ENCODE assay signal across 8 cellular contexts in the genomic region with DNA sequence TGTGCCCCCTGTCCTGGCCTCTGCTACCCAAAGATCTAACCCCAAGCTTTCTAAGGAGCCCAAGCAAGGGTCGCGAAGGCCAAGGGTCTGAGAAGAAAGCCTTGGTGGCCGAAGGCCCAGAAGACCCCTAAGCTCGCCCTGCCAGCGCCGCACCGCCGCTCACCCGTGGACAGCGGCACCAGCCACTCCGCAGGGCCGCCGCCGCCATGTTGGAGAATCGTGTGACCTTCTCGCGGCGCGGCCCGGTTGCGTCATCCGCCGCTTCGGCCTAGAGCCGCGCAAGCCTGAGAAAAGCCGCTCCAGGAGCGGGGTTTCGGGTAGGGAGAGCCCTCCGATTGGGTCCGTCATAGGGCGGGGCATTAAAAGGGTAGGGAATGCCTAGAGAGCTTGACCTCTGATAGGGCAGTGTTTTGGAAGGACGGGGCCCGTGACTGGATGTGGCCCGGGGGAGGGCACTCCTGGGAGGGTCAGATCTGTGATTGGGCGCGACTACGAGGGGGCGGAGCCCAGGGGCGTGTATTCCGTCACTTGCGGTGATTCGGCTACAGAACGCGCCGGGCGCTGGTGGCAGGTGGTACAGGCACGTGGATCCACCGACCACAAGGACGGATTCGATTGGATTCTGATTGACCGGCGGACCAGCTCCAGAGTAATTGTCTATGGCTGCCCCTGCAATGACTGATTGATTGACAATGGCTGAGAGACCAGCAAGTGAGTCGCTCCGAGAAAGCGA. TPM values are rescaled to one million over a fixed set of nuclear protein-coding genes. Genes with fewer than 3 reads are reported as not detected.
DNase-seq lines count a peak whose midpoint lies in the region; ATAC-seq and TF ChIP-seq lines count a peak whose summit lies in the region.

A gene with protein sequence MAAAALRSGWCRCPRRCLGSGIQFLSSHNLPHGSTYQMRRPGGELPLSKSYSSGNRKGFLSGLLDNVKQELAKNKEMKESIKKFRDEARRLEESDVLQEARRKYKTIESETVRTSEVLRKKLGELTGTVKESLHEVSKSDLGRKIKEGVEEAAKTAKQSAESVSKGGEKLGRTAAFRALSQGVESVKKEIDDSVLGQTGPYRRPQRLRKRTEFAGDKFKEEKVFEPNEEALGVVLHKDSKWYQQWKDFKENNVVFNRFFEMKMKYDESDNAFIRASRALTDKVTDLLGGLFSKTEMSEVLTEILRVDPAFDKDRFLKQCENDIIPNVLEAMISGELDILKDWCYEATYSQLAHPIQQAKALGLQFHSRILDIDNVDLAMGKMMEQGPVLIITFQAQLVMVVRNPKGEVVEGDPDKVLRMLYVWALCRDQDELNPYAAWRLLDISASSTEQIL (minus strand): TSS at position 223 of the 733 bp plus-strand sequence. CDS start 15 bp downstream, at position 208.

- BruUV-seq in IMR-90 (replicated peaks; lab: Mats Ljungman, UMichigan): no TSS peak

- peak; percentile 91 for TF ChIP-seq POLR2A in IMR-90 (IDR thresholded peaks at IDR 0.05; ENCODE audit: low read depth, low read length)

- peak within 1 kb of the TSS; percentile 77 for H4K91ac ChIP-seq in IMR-90 (ENCODE audit: insufficient read depth, low read depth, low read length)

- H3K4ac ChIP-seq in IMR-90 (ENCODE audit: low read depth, low read length): peak within 1 kb of the TSS; percentile 88

- H4K20me1 ChIP-seq in IMR-90 (ENCODE audit: insufficient read depth, low read length): no peaks in the 10 kb centered on the region

- H2BK120ac ChIP-seq in IMR-90 (ENCODE audit: low read depth, low read length): peak within 1 kb of the TSS; percentile 13; the same call in 1 of the 2 replicates

- no peak within 1 kb of the TSS for H2BK20ac ChIP-seq in IMR-90 (ENCODE audit: low read depth, low read length)

- TF ChIP-seq RAD21 in IMR-90 (IDR thresholded peaks at IDR 0.05; ENCODE audit: low read length): no peak

- H2AFZ ChIP-seq in IMR-90 (replicated peaks; ENCODE audit: low read length, poor library complexity): peak within 1 kb of the TSS; percentile 97

- peak within 1 kb of the TSS; percentile 0; the same call in 1 of the 2 replicates for H3K18ac ChIP-seq in IMR-90 (ENCODE audit: low read depth, low read length)

- DNase-seq in DMS 273 (lab: John Stamatoyannopoulos, UW; ENCODE audit: unreplicated experiment) (peak; percentile 100), IMR-90 (peak; percentile 99), OCI-M1 (lab: John Stamatoyannopoulos, UW) (peak; percentile 100), activated T-cell treated with anti-CD3 and anti-CD28 coated beads for 24 hours (ENCODE audit: low read depth) (peak; percentile 98), epidermal melanocyte (ENCODE audit: insufficient read length, low spot score) (peak; percentile 91), middle frontal gyrus (ENCODE audit: extremely low spot score, low spot score) (peak; percentile 97)
- peak; percentile 97 to 98 for DNase-seq in stimulated activated CD8-positive, alpha-beta memory T cell treated with anti-CD3 and anti-CD28 coated beads, Interleukin-2, amount 100 ng/mL, for 48 hours (ENCODE audit: low read depth in 2 of 2)

- H2AK9ac ChIP-seq in IMR-90 (replicated peaks; ENCODE audit: low read depth, low read length, poor library complexity): peak within 1 kb of the TSS; percentile 94

- dilution Hi-C loops in IMR-90 (cut with HindIII; ENCODE audit: low sequenced_read_pairs, unreplicated experiment): no loop called here

- H3K9ac ChIP-seq in IMR-90 (ENCODE audit: low read depth, low read length): peak within 1 kb of the TSS; percentile 95

- no peaks in the 10 kb centered on the region for H3K4me1 ChIP-seq in IMR-90 (ENCODE audit: control insufficient read depth, insufficient read depth, low read length)

- peak within 1 kb of the TSS; percentile 96 for H3K14ac ChIP-seq in IMR-90 (replicated peaks; ENCODE audit: low read depth, low read length)

- no peaks in the 10 kb centered on the region for H3K9me3 ChIP-seq in IMR-90 (ENCODE audit: control insufficient read depth, insufficient read depth, low read length)

- no peaks in the 10 kb centered on the region for H3K27me3 ChIP-seq in IMR-90 (ENCODE audit: control insufficient read depth, insufficient read depth, low read length)

- peak within 1 kb of the TSS; percentile 91 for H3K23ac ChIP-seq in IMR-90 (ENCODE audit: low read depth, low read length)

- H2AK5ac ChIP-seq in IMR-90 (ENCODE audit: low read depth, low read length): peak within 1 kb of the TSS; percentile 65

- H3K4me3 ChIP-seq in IMR-90 (ENCODE audit: insufficient read depth, low read depth, low read length): peak within 1 kb of the TSS; percentile 61

- peak within 1 kb of the TSS; percentile 89 for H3K56ac ChIP-seq in IMR-90 (ENCODE audit: extremely low read depth, insufficient read depth, low read length)

- H2BK15ac ChIP-seq in IMR-90 (ENCODE audit: low read depth, low read length): no peak within 1 kb of the TSS

- peak within 1 kb of the TSS; percentile 28 for H2BK5ac ChIP-seq in IMR-90 (ENCODE audit: low read depth, low read length, poor library complexity, severe bottlenecking)

- intact Hi-C loops in IMR-90 (cut with micrococcal nuclease): loop anchor here (1.0 to 2.0 kb wide), 3 partner anchors 59 to 310 kb away; no protein-coding TSS in a partner anchor

- H3K36me3 ChIP-seq in IMR-90 (ENCODE audit: control insufficient read depth, insufficient read depth, low read length): peaks cover 14% of the 10 kb centered on the region

- H3K79me1 ChIP-seq in IMR-90 (ENCODE audit: low read depth in 1 of 2, low read length in 2 of 2): peaks cover 11 to 37% of the 10 kb centered on the region in 2 experiments; a peak in 3 of 4 replicates

- ATAC-seq in GM21528 (IDR thresholded peaks at IDR 0.05; ENCODE audit: low FRiP score, unreplicated experiment): peak; percentile 91
- ATAC-seq in IMR-90 (ENCODE audit: low read depth): peak; percentile 99

- peak within 1 kb of the TSS; percentile 76 to 86 for H4K8ac ChIP-seq in IMR-90 (ENCODE audit: low read depth in 2 of 2, low read length in 2 of 2)

- CTCF ChIA-PET in IMR-90 (lab: Yijun Ruan, JAX): interaction anchor here (0.6 to 1.9 kb wide), 13 partner anchors 12 to 451 kb away, joined by 3 to 6 read pairs (median 3); a partner anchor contains a TSS

- TF ChIP-seq CTCF in IMR-90 (conservative IDR thresholded peaks at IDR 0.05; ENCODE audit: low read depth, low read length): no peak

- POLR2A ChIA-PET in IMR-90 (lab: Charles Lee; ENCODE audit: unreplicated experiment): interaction anchor here (0.5 kb wide), 2 partner anchors 309 to 324 kb away, joined by 3 to 4 read pairs; no protein-coding TSS in a partner anchor

- peak within 1 kb of the TSS; percentile 80 for H3K27ac ChIP-seq in IMR-90 (ENCODE audit: insufficient read depth, low read length)

- WGBS in IMR-90 (ENCODE audit: extremely low coverage in 2 of 2, insufficient read length in 1 of 2), 2 experiments: 0% methylated on average over 34 of the region's 56 CpGs; no CpG with 5 or more reads in 1 of the 2 experiments

- H4K5ac ChIP-seq in IMR-90 (ENCODE audit: low read depth, low read length): peak within 1 kb of the TSS; percentile 27

- H3K4me2 ChIP-seq in IMR-90 (ENCODE audit: low read depth, low read length): peak within 1 kb of the TSS; percentile 84

- in situ Hi-C loops in IMR-90 (cut with MboI; ENCODE audit: low sequenced_read_pairs): loop anchor here (5.0 kb wide), 1 partner anchor 309 kb away; no protein-coding TSS in a partner anchor

- H3K9me1 ChIP-seq in IMR-90 (ENCODE audit: insufficient read depth, low read length): peaks cover 4% of the 10 kb centered on the region; the same call in 1 of the 2 replicates

TF ChIP-seq in IMR-90, 13 proteins besides CTCF, POLR2A, EP300 and RAD21:
- peak; percentile 80 for TF ChIP-seq BHLHE40 (IDR thresholded peaks at IDR 0.05; ENCODE audit: low read depth, low read length)
- TF ChIP-seq, protein P1, sequence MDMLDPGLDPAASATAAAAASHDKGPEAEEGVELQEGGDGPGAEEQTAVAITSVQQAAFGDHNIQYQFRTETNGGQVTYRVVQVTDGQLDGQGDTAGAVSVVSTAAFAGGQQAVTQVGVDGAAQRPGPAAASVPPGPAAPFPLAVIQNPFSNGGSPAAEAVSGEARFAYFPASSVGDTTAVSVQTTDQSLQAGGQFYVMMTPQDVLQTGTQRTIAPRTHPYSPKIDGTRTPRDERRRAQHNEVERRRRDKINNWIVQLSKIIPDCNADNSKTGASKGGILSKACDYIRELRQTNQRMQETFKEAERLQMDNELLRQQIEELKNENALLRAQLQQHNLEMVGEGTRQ (IDR thresholded peaks at IDR 0.05; ENCODE audit: low read depth, low read length): peak; percentile 81
- peak; percentile 74; the same call in 1 of the 2 replicates for TF ChIP-seq MAZ (IDR thresholded peaks at IDR 0.05; ENCODE audit: borderline replicate concordance, low read depth, low read length)
- no peak for TF ChIP-seq RCOR1 (IDR thresholded peaks at IDR 0.05; ENCODE audit: insufficient replicate concordance, low read length)
- peak; percentile 96 for TF ChIP-seq MXI1 (IDR thresholded peaks at IDR 0.05; ENCODE audit: borderline replicate concordance, low read depth, low read length)
- peak; percentile 99 for TF ChIP-seq CEBPB (IDR thresholded peaks at IDR 0.05; ENCODE audit: low read depth, low read length)

RNA-seq across cellular contexts. Expression of the gene that starts here (rescaled TPM):
- total RNA-seq in IMR-90 (2012; rRNA removed): 37.6 and 43.0 TPM in 2 replicates
- polyA plus RNA-seq in IMR-90 (2012; rRNA removed): 52.3 and 65.3 TPM in 2 replicates
- polyA plus RNA-seq in IMR-90 (2012; cell fraction: cytosol; rRNA removed): 34.9 and 59.4 TPM in 2 replicates
- polyA plus RNA-seq in IMR-90 (2012; cell fraction: nucleus; rRNA removed; ENCODE audit: low replicate concordance): 92.3 and 186 TPM in 2 replicates

Comparison
In these comparisons a context has a peak if more than half of its experiments do, and no peak if none do; other contexts are left out.
1. Peak in every context shown above with its lines: DNase-seq, ATAC-seq, H3K4me3 ChIP-seq and H3K27ac ChIP-seq.